In genomic region chr2:105678346-105678745, GRCh38 we compare ENCODE assay signal across 28 cellular contexts.
DNase-seq lines count a peak whose midpoint lies in the region; ATAC-seq, FAIRE-seq and TF ChIP-seq lines count a peak whose summit lies in the region.
"Had no signal": no experiment of that assay in that cellular context is flagged by ENCODE, and none has a peak within 500 bp of the region (broad histone marks: within the 10 kb centered on the region; RNA-seq: fewer than 3 reads in every experiment).

No MANE protein-coding gene starts in this region.

- no peak overlapping the region for H3K27ac Mint-ChIP-seq in activated CD4-positive, alpha-beta T cell treated with anti-CD3 and anti-CD28 coated beads, Interleukin-2, amount 10 ng/mL, durations not matched to agents 24 days and 14 days
- H3K27ac Mint-ChIP-seq: CD4-positive, alpha-beta T cell had no signal

- H3K4me1 Mint-ChIP-seq in activated CD4-positive, alpha-beta T cell treated with anti-CD3 and anti-CD28 coated beads, Interleukin-2, amount 10 ng/mL, durations not matched to agents 24 days and 14 days, result peaks cover 15% of the 10 kb centered on the region

- peaks cover 0 to 11% (median 2%) of the 10 kb centered on the region in 4 donors for H3K4me1 ChIP-seq in esophagus muscularis mucosa
- H3K4me1 ChIP-seq in sigmoid colon, result peaks cover 0 to 8% (median 0%) of the 10 kb centered on the region in 4 donors
- H3K4me1 ChIP-seq: A549, BE2C had no signal

- H3K27ac ChIP-seq in esophagus muscularis mucosa (replicated peaks in 1 of 4) (no peak overlapping the region), sigmoid colon (no peak overlapping the region)
- H3K27ac ChIP-seq: A549; BLaER1 treated with 17β-estradiol and CSF1 and Interleukin-3, amounts not matched to agents 10 nM and 100 nM; GM23248 had no signal

- TF ChIP-seq EP300 in esophagus muscularis mucosa (IDR thresholded peaks at IDR 0.05) (no peak), sigmoid colon (IDR thresholded peaks at IDR 0.05) (no peak)

- peaks cover 10% of the 10 kb centered on the region for H3K27me3 ChIP-seq in bronchial epithelial cell (ENCODE audit: control insufficient read depth, insufficient read depth, low read length)
- H3K27me3 ChIP-seq in esophagus muscularis mucosa, result peaks cover 0 to 5% (median 0%) of the 10 kb centered on the region in 4 donors
- no peaks in the 10 kb centered on the region for H3K27me3 ChIP-seq in sigmoid colon
- H3K27me3 ChIP-seq: BE2C; BLaER1 treated with 17β-estradiol and CSF1 and Interleukin-3, amounts not matched to agents 10 nM and 100 nM had no signal

- peak; percentile 50 for DNase-seq in activated CD4-positive, alpha-beta T cell treated with anti-CD3 and anti-CD28 coated beads, Interleukin-2, amount 10 ng/mL, durations not matched to agents 24 days and 14 days
- DNase-seq in activated CD4-positive, alpha-beta T cell treated with anti-CD3 and anti-CD28 coated beads for 4 hours, result no peak
- DNase-seq in OCI-M1 (lab: John Stamatoyannopoulos, UW) (peak; percentile 21), bronchial epithelial cell (ENCODE audit: low read depth) (peak; percentile 57), esophagus muscularis mucosa (ENCODE audit: extremely low spot score) (peak; percentile 26), sigmoid colon (no peak)
- DNase-seq: 8988T; ACHN; AML-193; BE2C; Calu3; CD4-positive, alpha-beta T cell; COR-L47; DMS53; DMS79 treated with DMSO at 0.1 percent for 48 hours; GF-D8; GM23248; H7; HCEC 1CT had no signal

- H3K9me3 ChIP-seq in esophagus muscularis mucosa, result no peaks in the 10 kb centered on the region
- no peaks in the 10 kb centered on the region for H3K9me3 ChIP-seq in sigmoid colon
- H3K9me3 ChIP-seq: A549, BE2C had no signal

- peaks cover 18% of the 10 kb centered on the region for H3K9me3 Mint-ChIP-seq in activated CD4-positive, alpha-beta T cell treated with anti-CD3 and anti-CD28 coated beads, Interleukin-2, amount 10 ng/mL, durations not matched to agents 24 days and 14 days
- H3K9me3 Mint-ChIP-seq: CD4-positive, alpha-beta T cell had no signal

- FAIRE-seq in bronchial epithelial cell (lab: Jason Lieb, UNC), result no peak
- FAIRE-seq: A549, GM12891, GM18507, GM19239, H1 had no signal

- no peak for TF ChIP-seq CTCF in bronchial epithelial cell (IDR thresholded peaks at IDR 0.05; ENCODE audit: insufficient read depth, low read length, severe bottlenecking)
- no peak for TF ChIP-seq CTCF in esophagus muscularis mucosa (IDR thresholded peaks at IDR 0.05)
- TF ChIP-seq CTCF in sigmoid colon (IDR thresholded peaks at IDR 0.05), result no peak

- no peaks in the 10 kb centered on the region for H3K36me3 Mint-ChIP-seq in activated CD4-positive, alpha-beta T cell treated with anti-CD3 and anti-CD28 coated beads, Interleukin-2, amount 10 ng/mL, durations not matched to agents 24 days and 14 days (ENCODE audit: low read depth)
- H3K36me3 Mint-ChIP-seq: CD14-positive monocyte had no signal

- no peak overlapping the region for H3K4me3 Mint-ChIP-seq in activated CD4-positive, alpha-beta T cell treated with anti-CD3 and anti-CD28 coated beads, Interleukin-2, amount 10 ng/mL, durations not matched to agents 24 days and 14 days
- H3K4me3 Mint-ChIP-seq: CD14-positive monocyte; CD4-positive, alpha-beta T cell had no signal

- H3K4me3 ChIP-seq in bronchial epithelial cell (ENCODE audit: low read depth, low read length) (no peak overlapping the region), esophagus muscularis mucosa (no peak overlapping the region), sigmoid colon (no peak overlapping the region)
- H3K4me3 ChIP-seq: A549; BLaER1 treated with 17β-estradiol and CSF1 and Interleukin-3, amounts not matched to agents 10 nM and 100 nM; GM23248 had no signal

- intact Hi-C loops in activated CD4-positive, alpha-beta T cell treated with anti-CD3 and anti-CD28 coated beads, Interleukin-2, amount 10 ng/mL, durations not matched to agents 24 days and 14 days (cut with micrococcal nuclease), result no loop called here
- intact Hi-C loops in esophagus muscularis mucosa (cut with DNase I), result no loop called here
- intact Hi-C loops in sigmoid colon (cut with DNase I), result no loop called here

- TF ChIP-seq POLR2A in esophagus muscularis mucosa (IDR thresholded peaks at IDR 0.05; ENCODE audit: low read depth) (no peak), sigmoid colon (IDR thresholded peaks at IDR 0.05) (no peak)

- peaks cover 5% of the 10 kb centered on the region for H3K27me3 Mint-ChIP-seq in activated CD4-positive, alpha-beta T cell treated with anti-CD3 and anti-CD28 coated beads, Interleukin-2, amount 10 ng/mL, durations not matched to agents 24 days and 14 days
- H3K27me3 Mint-ChIP-seq: CD4-positive, alpha-beta T cell had no signal

- 71% methylated on average over 6 of the region's 6 CpGs for WGBS in esophagus muscularis mucosa
- WGBS in sigmoid colon, 2 donors, result 81% methylated on average over 6 of the region's 6 CpGs

- ATAC-seq in GM19023 (IDR thresholded peaks at IDR 0.05; ENCODE audit: unreplicated experiment) (no peak), GM18867 (IDR thresholded peaks at IDR 0.05; ENCODE audit: unreplicated experiment) (no peak)
- ATAC-seq: A549 had no signal

- H3K36me3 ChIP-seq in bronchial epithelial cell (ENCODE audit: control insufficient read depth, insufficient read depth, low read length) (no peaks in the 10 kb centered on the region), esophagus muscularis mucosa (no peaks in the 10 kb centered on the region), sigmoid colon (no peaks in the 10 kb centered on the region)
- H3K36me3 ChIP-seq: BE2C; BLaER1 treated with 17β-estradiol and CSF1 and Interleukin-3, amounts not matched to agents 10 nM and 100 nM had no signal

Comparison
In these comparisons a context has a peak if more than half of its experiments do, and no peak if none do; other contexts are left out.
1. DNase-seq: peak in activated CD4-positive, alpha-beta T cell treated with anti-CD3 and anti-CD28 coated beads, Interleukin-2, amount 10 ng/mL, durations not matched to agents 24 days and 14 days (single experiment), OCI-M1 (single experiment), bronchial epithelial cell (single experiment) and esophagus muscularis mucosa (single experiment); none in activated CD4-positive, alpha-beta T cell treated with anti-CD3 and anti-CD28 coated beads for 4 hours (0 of 2) and sigmoid colon (single experiment).